8 cellular contexts compared by ENCODE assay signal in genomic region chr12:58148405-58148804, GRCh38.
DNase-seq lines count a peak whose midpoint lies in the region; ATAC-seq and TF ChIP-seq lines count a peak whose summit lies in the region.

No MANE protein-coding gene starts in this region.

- intact Hi-C loops in mammary epithelial cell (cut with micrococcal nuclease): no loop called here

- DNase-seq in DMS153 treated with DMSO at 0.1 percent for 48 hours (lab: John Stamatoyannopoulos, UW; ENCODE audit: unreplicated experiment) (peak; percentile 13), NCI-H1694 (lab: John Stamatoyannopoulos, UW) (peak; percentile 79), mammary epithelial cell (peak; percentile 84), mesendoderm (peak; percentile 85), SKM-1 treated with dmso at 0.1 percent for 144 hours (lab: John Stamatoyannopoulos, UW; ENCODE audit: unreplicated experiment) (no peak), NCI-H748 treated with DMSO at 0.1 percent for 48 hours (lab: John Stamatoyannopoulos, UW) (no peak)
- DNase-seq in activated naive CD8-positive, alpha-beta T cell treated with anti-CD3 and anti-CD28 coated beads, Interleukin-2, amount 50 U/mL, for 24 hours: no peak

- H3K79me1 ChIP-seq in mesendoderm (ENCODE audit: low read length): no peaks in the 10 kb centered on the region

- H3K27me3 Mint-ChIP-seq in activated naive CD8-positive, alpha-beta T cell treated with anti-CD3 and anti-CD28 coated beads, Interleukin-2, amount 50 U/mL, for 24 hours: peaks cover 11% of the 10 kb centered on the region

- no peak overlapping the region for H3K4ac ChIP-seq in mesendoderm (ENCODE audit: low read depth, low read length)

- no peak overlapping the region for H2BK15ac ChIP-seq in mesendoderm (replicated peaks; ENCODE audit: low read depth)

- no peak for ATAC-seq in activated naive CD8-positive, alpha-beta T cell treated with anti-CD3 and anti-CD28 coated beads, Interleukin-2, amount 50 U/mL, for 24 hours
- no peak for ATAC-seq in HG03521 (IDR thresholded peaks at IDR 0.05; ENCODE audit: unreplicated experiment)

- H3K27me3 ChIP-seq in mammary epithelial cell (ENCODE audit: insufficient read depth, low read length) (no peaks in the 10 kb centered on the region), mesendoderm (ENCODE audit: insufficient read depth, low read length, poor library complexity) (no peaks in the 10 kb centered on the region)

- H3K36me3 ChIP-seq in mammary epithelial cell (ENCODE audit: insufficient read depth, low read length): no peaks in the 10 kb centered on the region
- H3K36me3 ChIP-seq in mesendoderm (ENCODE audit: control insufficient read depth, insufficient read depth, low read length): no peaks in the 10 kb centered on the region

- no peak overlapping the region for H2BK120ac ChIP-seq in mesendoderm (ENCODE audit: low read depth, low read length)

- H3K4me3 ChIP-seq in mammary epithelial cell (replicated peaks in 1 of 3; ENCODE audit: insufficient read depth in 1 of 3, low read depth in 2 of 3, low read length in 3 of 3): no peak overlapping the region
- H3K4me3 ChIP-seq in mesendoderm (ENCODE audit: low read length): no peak overlapping the region

- H3K27ac ChIP-seq in mammary epithelial cell (ENCODE audit: insufficient read depth, low read depth, low read length) (no peak overlapping the region), mesendoderm (ENCODE audit: low read depth, low read length) (no peak overlapping the region)

- CTCF ChIA-PET in mammary epithelial cell (lab: Charles Lee; ENCODE audit: low non-redundant PET): interaction anchor here (0.5 kb wide), 1 partner anchor 387 kb away, joined by 3 read pairs; no protein-coding TSS in a partner anchor

- no peak overlapping the region for H2AK5ac ChIP-seq in mesendoderm (ENCODE audit: low read length)

- H3K27ac Mint-ChIP-seq in activated naive CD8-positive, alpha-beta T cell treated with anti-CD3 and anti-CD28 coated beads, Interleukin-2, amount 50 U/mL, for 24 hours: no peak overlapping the region

- no peaks in the 10 kb centered on the region for H3K79me2 ChIP-seq in mammary epithelial cell (ENCODE audit: insufficient read depth, low read length)
- no peaks in the 10 kb centered on the region for H3K79me2 ChIP-seq in mesendoderm (ENCODE audit: control insufficient read depth, insufficient read depth, low read length)

- H3K9ac ChIP-seq in mammary epithelial cell (ENCODE audit: insufficient read depth, low read length) (no peak overlapping the region), mesendoderm (ENCODE audit: low read length) (no peak overlapping the region)

- no peak overlapping the region for H3K18ac ChIP-seq in mesendoderm (ENCODE audit: low read length)

- no peak overlapping the region for H2BK5ac ChIP-seq in mesendoderm (ENCODE audit: low read length)

- peaks cover 13% of the 10 kb centered on the region for H3K9me3 Mint-ChIP-seq in activated naive CD8-positive, alpha-beta T cell treated with anti-CD3 and anti-CD28 coated beads, Interleukin-2, amount 50 U/mL, for 24 hours

- no peak overlapping the region for H4K8ac ChIP-seq in mesendoderm (ENCODE audit: low read depth, low read length)

- no peak overlapping the region for H2AFZ ChIP-seq in mammary epithelial cell (ENCODE audit: low read depth, low read length)

- in situ Hi-C loops in mammary epithelial cell (cut with MboI; ENCODE audit: low sequenced_read_pairs in 2 of 2): no loop called here

- no peak overlapping the region for H3K23ac ChIP-seq in mesendoderm (ENCODE audit: low read length)

- TF ChIP-seq CTCF in mammary epithelial cell (conservative IDR thresholded peaks at IDR 0.05 in 1 of 2, IDR thresholded peaks at IDR 0.05 in 1 of 2; ENCODE audit: extremely low read depth in 1 of 2, insufficient read depth in 1 of 2, low read depth in 1 of 2, low read length in 2 of 2): peak in 1 of 2 donors; percentile 7

- H3K4me3 Mint-ChIP-seq in activated naive CD8-positive, alpha-beta T cell treated with anti-CD3 and anti-CD28 coated beads, Interleukin-2, amount 50 U/mL, for 24 hours: no peak overlapping the region

- no TSS peak for BruUV-seq in mammary epithelial cell (replicated peaks; lab: Mats Ljungman, UMichigan)

- no peaks in the 10 kb centered on the region for H4K20me1 ChIP-seq in mammary epithelial cell (ENCODE audit: insufficient read depth, low read length)

- H4K5ac ChIP-seq in mesendoderm (ENCODE audit: low read length): no peak overlapping the region

- no peak overlapping the region for H3K56ac ChIP-seq in mesendoderm (ENCODE audit: low read length)

- H3K9me3 ChIP-seq in mammary epithelial cell (replicated peaks; ENCODE audit: insufficient read depth, low read length): no peaks in the 10 kb centered on the region

- H3K4me1 ChIP-seq in mammary epithelial cell (ENCODE audit: insufficient read depth, low read length): no peaks in the 10 kb centered on the region
- no peaks in the 10 kb centered on the region for H3K4me1 ChIP-seq in mesendoderm (ENCODE audit: control insufficient read depth, low read depth, low read length)

- dilution Hi-C loops in mammary epithelial cell (cut with HindIII; ENCODE audit: low sequenced_read_pairs): no loop called here

- no peaks in the 10 kb centered on the region for H3K36me3 Mint-ChIP-seq in activated naive CD8-positive, alpha-beta T cell treated with anti-CD3 and anti-CD28 coated beads, Interleukin-2, amount 50 U/mL, for 24 hours (ENCODE audit: low read depth)

- H3K4me2 ChIP-seq in mammary epithelial cell (ENCODE audit: insufficient read depth, low read depth, low read length) (no peak overlapping the region), mesendoderm (ENCODE audit: low read length) (no peak overlapping the region)

- H3K4me1 Mint-ChIP-seq in activated naive CD8-positive, alpha-beta T cell treated with anti-CD3 and anti-CD28 coated beads, Interleukin-2, amount 50 U/mL, for 24 hours: no peaks in the 10 kb centered on the region

Comparison
In these comparisons a context has a peak if more than half of its experiments do, and no peak if none do; other contexts are left out.
1. DNase-seq: peak in DMS153 treated with DMSO at 0.1 percent for 48 hours (single experiment), NCI-H1694 (single experiment), mammary epithelial cell (single experiment) and mesendoderm (single experiment); none in activated naive CD8-positive, alpha-beta T cell treated with anti-CD3 and anti-CD28 coated beads, Interleukin-2, amount 50 U/mL, for 24 hours (single experiment), SKM-1 treated with dmso at 0.1 percent for 144 hours (single experiment) and NCI-H748 treated with DMSO at 0.1 percent for 48 hours (single experiment).